ENCODE assay signal across 14 cellular contexts in genomic region chr2:176139621-176140020, GRCh38. TPM values are rescaled to one million over a fixed set of nuclear protein-coding genes. Genes with fewer than 3 reads are reported as not detected.
DNase-seq lines count a peak whose midpoint lies in the region; ATAC-seq and TF ChIP-seq lines count a peak whose summit lies in the region.
"Had no signal": no experiment of that assay in that cellular context is flagged by ENCODE, and none has a peak within 500 bp of the region (broad histone marks: within the 10 kb centered on the region; RNA-seq: fewer than 3 reads in every experiment).

No MANE protein-coding gene starts in this region.

- in situ Hi-C loops in gastrocnemius medialis (cut with MboI; ENCODE audit: low sequenced_read_pairs in 4 of 4) = loop anchor here in 3 of 4 donors (5.0 to 25.0 kb wide), 5 partner anchors 313 to 1023 kb away; no protein-coding TSS in a partner anchor

- H3K4me3 Mint-ChIP-seq in IgD-negative memory B cell = peak overlapping the region in 3 of 4 donors; percentile 30 to 87 (median 47)
- H3K4me3 Mint-ChIP-seq: T-helper 1 cell treated with Interleukin-12 subunit alpha and Interleukin-12 subunit beta and Interleukin-4 antibody, amounts not matched to agents 30 μg/mL and 1 μg/mL, for 36 hours had no signal

- H3K27me3 Mint-ChIP-seq in IgD-negative memory B cell = peaks cover 59% of the 10 kb centered on the region

- peak overlapping the region; percentile 81 to 89 (median 86) for H3K27ac ChIP-seq in gastrocnemius medialis
- no peak overlapping the region for H3K27ac ChIP-seq in dorsolateral prefrontal cortex
- H3K27ac ChIP-seq: parathyroid adenoma, PC-9 had no signal

- H3K4me3 ChIP-seq in fibroblast of villous mesenchyme (ENCODE audit: low read depth, low read length) = peak overlapping the region; percentile 67
- H3K4me3 ChIP-seq in gastrocnemius medialis = peak overlapping the region; percentile 61 to 80 (median 74)
- peak overlapping the region in 4 of 59 donors; percentile 63 to 69 (median 67) for H3K4me3 ChIP-seq in dorsolateral prefrontal cortex
- H3K4me3 ChIP-seq: lung, PC-9 had no signal

- peak overlapping the region in 2 of 3 donors; percentile 20 to 73 for H3K27ac Mint-ChIP-seq in IgD-negative memory B cell
- H3K27ac Mint-ChIP-seq: T-helper 1 cell treated with Interleukin-12 subunit alpha and Interleukin-12 subunit beta and Interleukin-4 antibody, amounts not matched to agents 30 μg/mL and 1 μg/mL, for 36 hours had no signal

- ATAC-seq in gastrocnemius medialis (peak; percentile 11 to 18), HG03565 (IDR thresholded peaks at IDR 0.05; ENCODE audit: unreplicated experiment) (no peak), GM21529 (IDR thresholded peaks at IDR 0.05; ENCODE audit: unreplicated experiment) (no peak)

- H3K4me1 ChIP-seq in gastrocnemius medialis = peaks cover 17 to 22% of the 10 kb centered on the region in 2 donors
- H3K4me1 ChIP-seq: parathyroid adenoma had no signal

- H3K27me3 ChIP-seq in gastrocnemius medialis = peaks cover 0 to 20% (median 19%) of the 10 kb centered on the region in 3 donors
- peaks cover 4 to 99% (median 86%) of the 10 kb centered on the region in 45 donors for H3K27me3 ChIP-seq in dorsolateral prefrontal cortex

- DNase-seq in AG08395 (ENCODE audit: low spot score) (peak; percentile 41), fibroblast of villous mesenchyme (ENCODE audit: low read depth) (peak; percentile 37), gastrocnemius medialis (no peak), dorsolateral prefrontal cortex (no peak), NAMALWA (ENCODE audit: low spot score) (no peak)
- DNase-seq: activated CD4-positive, alpha-beta T cell treated with anti-CD3 and anti-CD28 coated beads for 4 hours; NCI-H1092 treated with DMSO at 0.1 percent for 48 hours; PC-9 had no signal

- H3K4me1 Mint-ChIP-seq in IgD-negative memory B cell = peaks cover 18 to 19% (median 18%) of the 10 kb centered on the region in 3 donors

- peak in 1 of 2 donors; percentile 19 for TF ChIP-seq POLR2A in gastrocnemius medialis (IDR thresholded peaks at IDR 0.05)

- H3K36me3 Mint-ChIP-seq in IgD-negative memory B cell = peaks cover 7% of the 10 kb centered on the region

- peaks cover 0 to 17% (median 5%) of the 10 kb centered on the region in 3 donors for H3K9me3 Mint-ChIP-seq in IgD-negative memory B cell
- H3K9me3 Mint-ChIP-seq: T-helper 1 cell treated with Interleukin-12 subunit alpha and Interleukin-12 subunit beta and Interleukin-4 antibody, amounts not matched to agents 30 μg/mL and 1 μg/mL, for 36 hours had no signal

- intact Hi-C loops in gastrocnemius medialis (cut with DNase I; ENCODE audit: low total_unique reads) = loop anchor here (1.0 to 5.0 kb wide), 5 partner anchors 48 to 499 kb away; partner anchors contain the start of genes HOXD1 and MTX2
- intact Hi-C loops in dorsolateral prefrontal cortex (cut with DNase I) = loop anchor here (1.0 to 5.0 kb wide), 7 partner anchors 315 to 1008 kb away; no protein-coding TSS in a partner anchor

- no peak for TF ChIP-seq CTCF in fibroblast of villous mesenchyme (IDR thresholded peaks at IDR 0.05; ENCODE audit: insufficient read depth, low read depth, low read length)
- no peak for TF ChIP-seq CTCF in gastrocnemius medialis (IDR thresholded peaks at IDR 0.05 in 4 of 5, conservative IDR thresholded peaks at IDR 0.05 in 1 of 5)
- TF ChIP-seq CTCF in dorsolateral prefrontal cortex (IDR thresholded peaks at IDR 0.05 in 54 of 56, conservative IDR thresholded peaks at IDR 0.05 in 2 of 56; ENCODE audit: low read depth in 1 of 56, partially characterized antibody in 56 of 56) = no peak

- H3K9me3 ChIP-seq in gastrocnemius medialis = no peaks in the 10 kb centered on the region

- no peaks in the 10 kb centered on the region for H3K36me3 ChIP-seq in gastrocnemius medialis

RNA-seq across cellular contexts. Expression of gene HOXD8, which starts 10.1 kb away (rescaled TPM):
- not detected for polyA plus RNA-seq in IgD-negative memory B cell
- total RNA-seq in fibroblast of villous mesenchyme = 11.9 and 15.5 TPM in 2 replicates
- total RNA-seq in gastrocnemius medialis = 10 to 100 TPM in 1 of 4 donors, 1 to 10 TPM in 3; 4.0 to 12.0 (median 7.2) TPM
- total RNA-seq in dorsolateral prefrontal cortex = not detected

RNA-seq across cellular contexts. Expression of gene HOXD4, which starts 11.7 kb away (rescaled TPM):
- polyA plus RNA-seq in IgD-negative memory B cell = not detected
- total RNA-seq in fibroblast of villous mesenchyme (5.5 and 7.8 TPM in 2 replicates), gastrocnemius medialis (1 to 10 TPM in 1 of 4 donors, under 1 TPM in 1, not detected in 2; 0.29 to 1.4 TPM), dorsolateral prefrontal cortex (not detected)
- total RNA-seq: PC-9 had no signal

RNA-seq across cellular contexts. Expression of gene HOXD9, which starts 17.1 kb away (rescaled TPM):
- polyA plus RNA-seq in IgD-negative memory B cell = not detected
- 10.6 and 11.2 TPM in 2 replicates for total RNA-seq in fibroblast of villous mesenchyme
- total RNA-seq in gastrocnemius medialis = 1 to 10 TPM in 2 of 4 donors, under 1 TPM in 2; 0.33 to 1.8 (median 0.78) TPM
- under 1 TPM in 1 of 120 experiments, not detected in 119; 0.23 TPM for total RNA-seq in dorsolateral prefrontal cortex
- total RNA-seq: PC-9 had no signal

RNA-seq across cellular contexts. Expression of gene HOXD3, which starts 17.5 kb away (rescaled TPM):
- not detected for polyA plus RNA-seq in IgD-negative memory B cell
- total RNA-seq in fibroblast of villous mesenchyme = 14.5 and 21.6 TPM in 2 replicates
- total RNA-seq in gastrocnemius medialis = 1 to 10 TPM in 1 of 4 donors, under 1 TPM in 2, not detected in 1; 0.36 to 1.7 (median 0.64) TPM
- 1 to 10 TPM in 1 of 120 experiments, under 1 TPM in 43, not detected in 76; 0.19 to 1.1 (median 0.33) TPM for total RNA-seq in dorsolateral prefrontal cortex
- total RNA-seq: PC-9 had no signal

RNA-seq across cellular contexts. Expression of gene HOXD10, which starts 23.0 kb away (rescaled TPM):
- not detected for polyA plus RNA-seq in IgD-negative memory B cell
- 39.9 and 58.7 TPM in 2 replicates for total RNA-seq in fibroblast of villous mesenchyme
- under 1 TPM in 1 of 4 donors, not detected in 3; 0.15 TPM for total RNA-seq in gastrocnemius medialis
- total RNA-seq in dorsolateral prefrontal cortex = under 1 TPM in 1 of 120 experiments, not detected in 119; 0.24 TPM
- total RNA-seq: PC-9 had no signal

Comparison
In these comparisons a context has a peak if more than half of its experiments do, and no peak if none do; other contexts are left out.
1. DNase-seq: peak in AG08395 (single experiment) and fibroblast of villous mesenchyme (single experiment); none in gastrocnemius medialis (0 of 2), dorsolateral prefrontal cortex (0 of 10) and NAMALWA (single experiment).
2. ATAC-seq: peak in gastrocnemius medialis (2 of 2); none in HG03565 (single experiment) and GM21529 (single experiment).
3. H3K27ac ChIP-seq: peak in gastrocnemius medialis (4 of 4); none in dorsolateral prefrontal cortex (0 of 59).